ENCODE assay signal across 23 cellular contexts in genomic region chr3:126087552-126088175, GRCh38.
"Had no signal": no experiment of that assay in that cellular context is flagged by ENCODE, and none has a peak within 500 bp of the region (broad histone marks: within the 10 kb centered on the region; RNA-seq: fewer than 3 reads in every experiment).

No MANE protein-coding gene starts in this region.

- H3K27ac ChIP-seq: adrenal gland, hepatocyte, tibial artery had no signal

- H3K9me3 ChIP-seq: adrenal gland, tibial artery had no signal

- H3K27ac Mint-ChIP-seq: activated B cell treated with CpG ODN at 0.5 μM for 24 hours; activated CD4-positive, alpha-beta memory T cell treated with anti-CD3 and anti-CD28 coated beads for 36 hours; activated naive CD4-positive, alpha-beta T cell treated with anti-CD3 and anti-CD28 coated beads, Interleukin-2, amount 50 U/mL, for 72 hours; activated T-helper 1 cell treated with anti-CD3 and anti-CD28 coated beads, Interleukin-12 subunit alpha, Interleukin-12 subunit beta, Interleukin-2, Interleukin-4 antibody, amounts not matched to agents 30 ng/mL and 10 ng/mL and 1 ng/mL, durations not matched to agents 14 hours and 24 hours and 36 hours; nephron had no signal

- H3K36me3 ChIP-seq: adrenal gland, tibial artery had no signal

- DNase-seq: activated B cell treated with CpG ODN at 0.5 μM for 24 hours; activated CD4-positive, alpha-beta memory T cell treated with anti-CD3 and anti-CD28 coated beads for 36 hours; activated CD4-positive, alpha-beta T cell treated with anti-CD3 and anti-CD28 coated beads for 4 hours; activated gamma-delta T cell treated with Interleukin-2 at 50 U/mL for 16 hours; activated T-cell treated with anti-CD3 and anti-CD28 coated beads for 4 hours; adrenal gland; cerebellar nuclear complex; cortex of kidney; effector CD4-positive, alpha-beta T cell; midbrain; nucleus accumbens; retina; stimulated activated CD4-positive, alpha-beta T cell treated with anti-CD3 and anti-CD28 coated beads, Interleukin-12 subunit alpha, Interleukin-12 subunit beta, amount 100 ng/mL, for 4 hours; stimulated activated CD4-positive, alpha-beta T cell treated with anti-CD3 and anti-CD28 coated beads, Interleukin-1b, Interleukin-23, amount 100 ng/mL, for 48 hours; stimulated activated CD8-positive, alpha-beta memory T cell treated with anti-CD3 and anti-CD28 coated beads, Interleukin-4, amount 100 ng/mL, for 48 hours; stimulated activated naive CD4-positive, alpha-beta T cell; tibial artery had no signal

- H3K27me3 ChIP-seq: adrenal gland, hepatocyte, tibial artery had no signal

- H3K4me3 Mint-ChIP-seq: activated B cell treated with CpG ODN at 0.5 μM for 24 hours; activated CD4-positive, alpha-beta memory T cell treated with anti-CD3 and anti-CD28 coated beads for 36 hours; activated T-helper 1 cell treated with anti-CD3 and anti-CD28 coated beads, Interleukin-12 subunit alpha, Interleukin-12 subunit beta, Interleukin-2, Interleukin-4 antibody, amounts not matched to agents 30 ng/mL and 10 ng/mL and 1 ng/mL, durations not matched to agents 14 hours and 24 hours and 36 hours; nephron had no signal

- H2AFZ ChIP-seq: hepatocyte had no signal

- ATAC-seq: activated naive CD4-positive, alpha-beta T cell treated with anti-CD3 and anti-CD28 coated beads, Interleukin-2, amount 50 U/mL, for 72 hours; left lobe of liver had no signal

- H3K4me2 ChIP-seq: hepatocyte had no signal

- H3K4me3 ChIP-seq: adrenal gland, hepatocyte, lung, tibial artery had no signal

- H3K9me3 Mint-ChIP-seq: activated CD4-positive, alpha-beta memory T cell treated with anti-CD3 and anti-CD28 coated beads for 36 hours had no signal
